Comparison of ENCODE assay signal across 10 cellular contexts in genomic region chr11:82174610-82175009, GRCh38.
DNase-seq lines count a peak whose midpoint lies in the region; ATAC-seq, FAIRE-seq and TF ChIP-seq lines count a peak whose summit lies in the region.
"Had no signal": no experiment of that assay in that cellular context is flagged by ENCODE, and none has a peak within 500 bp of the region (broad histone marks: within the 10 kb centered on the region; RNA-seq: fewer than 3 reads in every experiment).

No MANE protein-coding gene starts in this region.

- TF ChIP-seq EP300 in HepG2 (IDR thresholded peaks at IDR 0.05; ENCODE audit: low read depth in 2 of 2, low read length in 2 of 2) (no peak), HepG2 (CRISPR knock-in tag; IDR thresholded peaks at IDR 0.05; ENCODE audit: borderline replicate concordance) (no peak)

- in situ Hi-C loops in HepG2 (cut with HindIII; ENCODE audit: extremely low pct_ligation_motif_present, low pct_unique_long_range_greater_than_20kb): no loop called here

- H3K4me1 ChIP-seq in HepG2 (ENCODE audit: insufficient read depth, low read length): peaks cover 8% of the 10 kb centered on the region; the same call in 1 of the 2 replicates
- no peaks in the 10 kb centered on the region for H3K4me1 ChIP-seq in right lobe of liver

- no peak overlapping the region for H2AFZ ChIP-seq in HepG2 (ENCODE audit: low read length)

- H3K36me3 Mint-ChIP-seq in chondrocyte (ENCODE audit: low read depth): no peaks in the 10 kb centered on the region

- H3K9me3 ChIP-seq in HepG2 (ENCODE audit: low read length) (no peaks in the 10 kb centered on the region), right lobe of liver (no peaks in the 10 kb centered on the region)

- WGBS in HepG2 (ENCODE audit: low lambda C conversion rate): 53% methylated on average over 2 of the region's 2 CpGs
- 90% methylated on average over 2 of the region's 2 CpGs for WGBS in right lobe of liver (ENCODE audit: insufficient coverage, low coverage, low lambda C conversion rate, missing lambda C conversion rate)

- H3K27me3 ChIP-seq in HepG2 (ENCODE audit: control insufficient read depth in 1 of 2, insufficient read depth in 2 of 2, low read length in 2 of 2): no peaks in the 10 kb centered on the region
- H3K27me3 ChIP-seq in right lobe of liver: no peaks in the 10 kb centered on the region

- no peaks in the 10 kb centered on the region for H4K20me1 ChIP-seq in HepG2 (ENCODE audit: insufficient read depth, low read length)

- H3K27me3 Mint-ChIP-seq in chondrocyte (ENCODE audit: low read depth): peaks cover 2% of the 10 kb centered on the region
- H3K27me3 Mint-ChIP-seq: stimulated activated naive CD8-positive, alpha-beta T cell treated with anti-CD3 and anti-CD28 coated beads, Interleukin-15, amount 100 ng/mL, for 72 hours had no signal

- TF ChIP-seq POLR2A in HepG2 (IDR thresholded peaks at IDR 0.05; ENCODE audit: insufficient read depth in 1 of 2, low read depth in 2 of 2, low read length in 2 of 2) (no peak), right lobe of liver (IDR thresholded peaks at IDR 0.05) (no peak)

- no peaks in the 10 kb centered on the region for H3K4me1 Mint-ChIP-seq in chondrocyte (ENCODE audit: low read depth)
- H3K4me1 Mint-ChIP-seq: nephron; stimulated activated naive CD8-positive, alpha-beta T cell treated with anti-CD3 and anti-CD28 coated beads, Interleukin-15, amount 100 ng/mL, for 72 hours had no signal

- CTCF ChIA-PET in HepG2 (lab: Yijun Ruan, JAX; ENCODE audit: low intra/inter-chr PET ratio, low total read pairs) (no interaction called here), RWPE1 (lab: Yijun Ruan, JAX) (no interaction called here)

- H3K79me2 ChIP-seq in HepG2 (ENCODE audit: insufficient read depth, low read length): no peaks in the 10 kb centered on the region

- DNase-seq in HepG2 (ENCODE audit: low spot score) (peak; percentile 4), right lobe of liver (no peak), NAMALWA (ENCODE audit: low spot score) (peak; percentile 26), chondrocyte (ENCODE audit: low spot score) (no peak), caudate nucleus (lab: John Stamatoyannopoulos, UW) (no peak), RWPE1 (ENCODE audit: low spot score) (no peak), cerebellum (ENCODE audit: low spot score) (no peak)
- DNase-seq: stimulated activated naive CD8-positive, alpha-beta T cell treated with anti-CD3 and anti-CD28 coated beads, Interleukin-15, amount 100 ng/mL, for 72 hours had no signal

- no peaks in the 10 kb centered on the region for H3K36me3 ChIP-seq in HepG2 (replicated peaks in 1 of 2; ENCODE audit: control insufficient read depth in 1 of 2, insufficient read depth in 2 of 2, low read length in 2 of 2)
- no peaks in the 10 kb centered on the region for H3K36me3 ChIP-seq in right lobe of liver

- no peak overlapping the region for H3K4me3 Mint-ChIP-seq in chondrocyte (ENCODE audit: unreplicated experiment)
- H3K4me3 Mint-ChIP-seq: nephron; stimulated activated naive CD8-positive, alpha-beta T cell treated with anti-CD3 and anti-CD28 coated beads, Interleukin-15, amount 100 ng/mL, for 72 hours had no signal

- H3K27ac ChIP-seq in HepG2 (ENCODE audit: extremely low read length, insufficient read depth, low read length) (no peak overlapping the region), right lobe of liver (no peak overlapping the region), caudate nucleus (ENCODE audit: low read depth, low read length) (no peak overlapping the region), RWPE1 (no peak overlapping the region)

- TF ChIP-seq CTCF in HepG2 (CRISPR knock-in tag; IDR thresholded peaks at IDR 0.05): no peak
- TF ChIP-seq CTCF in right lobe of liver (IDR thresholded peaks at IDR 0.05): no peak
- peak; percentile 38 for TF ChIP-seq CTCF in chondrocyte (IDR thresholded peaks at IDR 0.05)
- no peak for TF ChIP-seq CTCF in RWPE1 (conservative IDR thresholded peaks at IDR 0.05; ENCODE audit: low read depth)

- BruUV-seq in HepG2 (replicated peaks; lab: Mats Ljungman, UMichigan): no TSS peak

- intact Hi-C loops in HepG2 (cut with micrococcal nuclease; ENCODE audit: unreplicated experiment): no loop called here
- intact Hi-C loops in right lobe of liver (cut with DNase I): no loop called here

- H3K9ac ChIP-seq in HepG2 (ENCODE audit: insufficient read depth, low read depth, low read length): no peak overlapping the region

- ATAC-seq in HepG2 (peak; percentile 41; the same call in 1 of the 3 replicates), right lobe of liver (no peak), HG02571 (IDR thresholded peaks at IDR 0.05; ENCODE audit: unreplicated experiment) (no peak)
- ATAC-seq: stimulated activated naive CD8-positive, alpha-beta T cell treated with anti-CD3 and anti-CD28 coated beads, Interleukin-15, amount 100 ng/mL, for 72 hours had no signal

- no peaks in the 10 kb centered on the region for H3K9me3 Mint-ChIP-seq in chondrocyte (ENCODE audit: low read depth)
- H3K9me3 Mint-ChIP-seq: nephron; stimulated activated naive CD8-positive, alpha-beta T cell treated with anti-CD3 and anti-CD28 coated beads, Interleukin-15, amount 100 ng/mL, for 72 hours had no signal

- no peak overlapping the region for H3K4me3 ChIP-seq in HepG2 (replicated peaks in 1 of 3; ENCODE audit: insufficient read depth in 1 of 3, low read depth in 2 of 3, low read length in 3 of 3)
- no peak overlapping the region for H3K4me3 ChIP-seq in right lobe of liver

- no peak overlapping the region for H3K27ac Mint-ChIP-seq in chondrocyte (ENCODE audit: unreplicated experiment)
- H3K27ac Mint-ChIP-seq: nephron; stimulated activated naive CD8-positive, alpha-beta T cell treated with anti-CD3 and anti-CD28 coated beads, Interleukin-15, amount 100 ng/mL, for 72 hours had no signal

- no peak overlapping the region for H3K4me2 ChIP-seq in HepG2 (ENCODE audit: low read depth, low read length)

- no peak for TF ChIP-seq RAD21 in HepG2 (CRISPR knock-in tag; IDR thresholded peaks at IDR 0.05)

- POLR2A ChIA-PET in HepG2 (lab: Yijun Ruan, JAX): no interaction called here
- POLR2A ChIA-PET in RWPE1 (lab: Yijun Ruan, JAX; ENCODE audit: low non-redundant PET): no interaction called here

- FAIRE-seq in HepG2 (lab: Jason Lieb, UNC): no peak

TF ChIP-seq in HepG2, 621 proteins besides CTCF, POLR2A, EP300 and RAD21:
- TF ChIP-seq GABPB1 (CRISPR knock-in tag; IDR thresholded peaks at IDR 0.05) (no peak), MAFK (conservative IDR thresholded peaks at IDR 0.05 in 1 of 2, IDR thresholded peaks at IDR 0.05 in 1 of 2; ENCODE audit: low read length in 2 of 2) (no peak), FOXA1 (IDR thresholded peaks at IDR 0.05) (no peak), FOXA1 (CRISPR knock-in tag; IDR thresholded peaks at IDR 0.05) (no peak), MXI1 (IDR thresholded peaks at IDR 0.05; ENCODE audit: borderline replicate concordance, low read depth, low read length) (no peak), ATF1 (CRISPR knock-in tag; IDR thresholded peaks at IDR 0.05) (no peak), SRF (IDR thresholded peaks at IDR 0.05; ENCODE audit: low read depth, low read length) (no peak), JARID2 (CRISPR knock-in tag; IDR thresholded peaks at IDR 0.05; ENCODE audit: insufficient replicate concordance) (no peak), ZFP36L2 (CRISPR knock-in tag; IDR thresholded peaks at IDR 0.05) (no peak), DMTF1 (CRISPR knock-in tag; IDR thresholded peaks at IDR 0.05) (no peak), PHF20 (CRISPR knock-in tag; IDR thresholded peaks at IDR 0.05) (no peak), ZNF883 (CRISPR knock-in tag; IDR thresholded peaks at IDR 0.05; ENCODE audit: not compliant biosample characterization) (no peak), KAT7 (CRISPR knock-in tag; IDR thresholded peaks at IDR 0.05; ENCODE audit: borderline replicate concordance) (no peak), PAWR (CRISPR knock-in tag; IDR thresholded peaks at IDR 0.05; ENCODE audit: borderline replicate concordance) (no peak), MED13 (CRISPR knock-in tag; IDR thresholded peaks at IDR 0.05) (no peak)

Comparison
In these comparisons a context has a peak if more than half of its experiments do, and no peak if none do; other contexts are left out.
1. DNase-seq: peak in HepG2 (single experiment) and NAMALWA (single experiment); none in right lobe of liver (0 of 3), chondrocyte (single experiment), caudate nucleus (0 of 61), RWPE1 (single experiment) and cerebellum (single experiment).